17 cellular contexts compared by ENCODE assay signal in genomic region chr10:15485684-15486316, GRCh38.
DNase-seq lines count a peak whose midpoint lies in the region; ATAC-seq, FAIRE-seq and TF ChIP-seq lines count a peak whose summit lies in the region.
"Had no signal": no experiment of that assay in that cellular context is flagged by ENCODE, and none has a peak within 500 bp of the region (broad histone marks: within the 10 kb centered on the region; RNA-seq: fewer than 3 reads in every experiment).

No MANE protein-coding gene starts in this region.

- no peaks in the 10 kb centered on the region for H3K36me3 ChIP-seq in HepG2 (replicated peaks in 1 of 2; ENCODE audit: control insufficient read depth in 1 of 2, insufficient read depth in 2 of 2, low read length in 2 of 2)
- H3K36me3 ChIP-seq: prostate gland, upper lobe of right lung had no signal

- POLR2A ChIA-PET in HepG2 (lab: Yijun Ruan, JAX), result no interaction called here

- no peaks in the 10 kb centered on the region for H3K4me1 ChIP-seq in HepG2 (ENCODE audit: insufficient read depth, low read length)
- H3K4me1 ChIP-seq: prostate gland had no signal

- H3K79me2 ChIP-seq in HepG2 (ENCODE audit: insufficient read depth, low read length), result no peaks in the 10 kb centered on the region

- no peak for FAIRE-seq in HepG2 (lab: Jason Lieb, UNC)
- FAIRE-seq: GM12891 had no signal

- DNase-seq in AG09309 (ENCODE audit: low read depth) (peak; percentile 64), LHCN-M2 (ENCODE audit: low read depth) (peak; percentile 1), choroid plexus epithelial cell (ENCODE audit: low read depth) (peak; percentile 92), HepG2 (ENCODE audit: low spot score) (no peak), NCI-H2029 treated with DMSO at 0.1 percent for 48 hours (lab: John Stamatoyannopoulos, UW) (no peak), A172 (ENCODE audit: low spot score) (no peak), globus pallidus (ENCODE audit: low spot score) (no peak)
- no peak for DNase-seq in activated CD4-positive, CD25-positive, alpha-beta regulatory T cell treated with anti-CD3 and anti-CD28 coated beads, Interleukin-2, amount 50 U/mL, for 72 hours
- DNase-seq: activated CD8-positive, alpha-beta memory T cell treated with anti-CD3 and anti-CD28 coated beads, Interleukin-2, amount 10 ng/mL, durations not matched to agents 7 days and 5 days; AML-193; dermis blood vessel endothelial cell; DMS79 treated with DMSO at 0.1 percent for 48 hours; MM.1S; stimulated activated CD4-positive, alpha-beta T cell treated with anti-CD3 and anti-CD28 coated beads, Interleukin-1b, Interleukin-23, amount 100 ng/mL, for 48 hours; upper lobe of right lung had no signal

- TF ChIP-seq POLR2A in HepG2 (IDR thresholded peaks at IDR 0.05; ENCODE audit: insufficient read depth in 1 of 2, low read depth in 2 of 2, low read length in 2 of 2), result no peak

- no peaks in the 10 kb centered on the region for H4K20me1 ChIP-seq in HepG2 (ENCODE audit: insufficient read depth, low read length)

- intact Hi-C loops in HepG2 (cut with micrococcal nuclease; ENCODE audit: unreplicated experiment), result no loop called here

- no peaks in the 10 kb centered on the region for H3K9me3 ChIP-seq in HepG2 (ENCODE audit: low read length)
- H3K9me3 ChIP-seq: prostate gland, upper lobe of right lung had no signal

- no peak for TF ChIP-seq CTCF in AG09309 (IDR thresholded peaks at IDR 0.05; ENCODE audit: control insufficient read depth, insufficient read depth, low read depth, low read length, missing control alignments)
- no peak for TF ChIP-seq CTCF in choroid plexus epithelial cell (conservative IDR thresholded peaks at IDR 0.05; ENCODE audit: low read depth, low read length)
- TF ChIP-seq CTCF in HepG2 (CRISPR knock-in tag; IDR thresholded peaks at IDR 0.05), result no peak

- 22% methylated on average over 5 of the region's 5 CpGs for WGBS in HepG2 (ENCODE audit: low lambda C conversion rate)

- H3K9ac ChIP-seq in HepG2 (ENCODE audit: insufficient read depth, low read depth, low read length), result no peak overlapping the region

- H3K4me3 ChIP-seq in AG09309 (ENCODE audit: control insufficient read depth, low read depth, low read length) (no peak overlapping the region), choroid plexus epithelial cell (ENCODE audit: low read depth, low read length) (no peak overlapping the region), HepG2 (replicated peaks in 1 of 3; ENCODE audit: insufficient read depth in 1 of 3, low read depth in 2 of 3, low read length in 3 of 3) (no peak overlapping the region)
- H3K4me3 ChIP-seq: prostate gland, upper lobe of right lung had no signal

- BruUV-seq in HepG2 (replicated peaks; lab: Mats Ljungman, UMichigan), result no TSS peak

- H3K27me3 ChIP-seq in HepG2 (ENCODE audit: control insufficient read depth in 1 of 2, insufficient read depth in 2 of 2, low read length in 2 of 2), result 0 out of 5 replicates have a peak, but pooled peaks cover 0 to 6% of the 10 kb centered on the region in 2 experiments
- H3K27me3 ChIP-seq: upper lobe of right lung had no signal

- no peak overlapping the region for H3K27ac ChIP-seq in HepG2 (ENCODE audit: extremely low read length, insufficient read depth, low read length)
- H3K27ac ChIP-seq: prostate gland, upper lobe of right lung had no signal

- TF ChIP-seq EP300 in HepG2 (IDR thresholded peaks at IDR 0.05; ENCODE audit: low read depth in 2 of 2, low read length in 2 of 2) (no peak), HepG2 (CRISPR knock-in tag; IDR thresholded peaks at IDR 0.05; ENCODE audit: borderline replicate concordance) (no peak)

- no peak for ATAC-seq in HepG2
- ATAC-seq: activated CD8-positive, alpha-beta memory T cell treated with anti-CD3 and anti-CD28 coated beads, Interleukin-2, amount 10 ng/mL, durations not matched to agents 7 days and 5 days; upper lobe of right lung had no signal

- CTCF ChIA-PET in HepG2 (lab: Yijun Ruan, JAX; ENCODE audit: low intra/inter-chr PET ratio, low total read pairs), result no interaction called here

- in situ Hi-C loops in HepG2 (cut with HindIII; ENCODE audit: extremely low pct_ligation_motif_present, low pct_unique_long_range_greater_than_20kb), result no loop called here

- H2AFZ ChIP-seq in HepG2 (ENCODE audit: low read length), result no peak overlapping the region

- H3K4me2 ChIP-seq in HepG2 (ENCODE audit: low read depth, low read length), result no peak overlapping the region

- no peak for TF ChIP-seq RAD21 in HepG2 (CRISPR knock-in tag; IDR thresholded peaks at IDR 0.05)

TF ChIP-seq in HepG2, 621 proteins besides CTCF, POLR2A, EP300 and RAD21:
- TF ChIP-seq CEBPB (IDR thresholded peaks at IDR 0.05; ENCODE audit: borderline replicate concordance, low read depth, low read length) (peak; percentile 80), TCF12 (IDR thresholded peaks at IDR 0.05) (no peak), TCF12 (CRISPR knock-in tag; IDR thresholded peaks at IDR 0.05) (no peak)
TF ChIP-seq in HepG2: peak in this region for 1.

Comparison
In these comparisons a context has a peak if more than half of its experiments do, and no peak if none do; other contexts are left out.
1. DNase-seq: peak in AG09309 (single experiment), LHCN-M2 (single experiment) and choroid plexus epithelial cell (single experiment); none in HepG2 (single experiment), NCI-H2029 treated with DMSO at 0.1 percent for 48 hours (single experiment), activated CD4-positive, CD25-positive, alpha-beta regulatory T cell treated with anti-CD3 and anti-CD28 coated beads, Interleukin-2, amount 50 U/mL, for 72 hours (single experiment), A172 (single experiment) and globus pallidus (single experiment).